In genomic region chr19:7440188-7440975, GRCh38 we compare ENCODE assay signal across 26 cellular contexts. TPM values are rescaled to one million over a fixed set of nuclear protein-coding genes. Genes with fewer than 3 reads are reported as not detected.
DNase-seq lines count a peak whose midpoint lies in the region; ATAC-seq, FAIRE-seq and TF ChIP-seq lines count a peak whose summit lies in the region.
"Had no signal": no experiment of that assay in that cellular context is flagged by ENCODE, and none has a peak within 500 bp of the region (broad histone marks: within the 10 kb centered on the region; RNA-seq: fewer than 3 reads in every experiment).

No MANE protein-coding gene starts in this region.

- H3K9me3 ChIP-seq in kidney (ENCODE audit: control insufficient read depth in 1 of 2, low read length in 2 of 2): no peaks in the 10 kb centered on the region

- H3K27ac ChIP-seq in dorsolateral prefrontal cortex (peak overlapping the region in 42 of 59 donors; percentile 5 to 96 (median 84)), substantia nigra (ENCODE audit: low read depth, low read length, poor library complexity, severe bottlenecking) (peak overlapping the region; percentile 58), kidney (ENCODE audit: low read depth in 2 of 2, low read length in 2 of 2) (no peak overlapping the region)
- H3K27ac ChIP-seq: 22Rv1, HL-60 had no signal

- H3K36me3 ChIP-seq in kidney (ENCODE audit: control insufficient read depth in 1 of 2, insufficient read depth in 2 of 2, low read length in 2 of 2): peaks cover 18 to 26% of the 10 kb centered on the region in 2 donors

- H3K4me1 Mint-ChIP-seq in activated CD4-positive, alpha-beta T cell treated with anti-CD3 and anti-CD28 coated beads for 36 hours: peaks cover 8% of the 10 kb centered on the region
- H3K4me1 Mint-ChIP-seq in activated CD4-positive, alpha-beta T cell treated with anti-CD3 and anti-CD28 coated beads, Interleukin-2, amount 10 ng/mL, durations not matched to agents 24 days and 14 days: no peaks in the 10 kb centered on the region
- H3K4me1 Mint-ChIP-seq in nephron progenitor cell: no peaks in the 10 kb centered on the region
- H3K4me1 Mint-ChIP-seq: B cell, IgD-negative memory B cell had no signal

- TF ChIP-seq CTCF in dorsolateral prefrontal cortex (IDR thresholded peaks at IDR 0.05 in 54 of 56, conservative IDR thresholded peaks at IDR 0.05 in 2 of 56; ENCODE audit: low read depth in 1 of 56, partially characterized antibody in 56 of 56) (no peak), nephron progenitor cell (IDR thresholded peaks at IDR 0.05) (no peak), kidney (IDR thresholded peaks at IDR 0.05; ENCODE audit: borderline replicate concordance, extremely low read depth, insufficient read depth) (no peak)

- no peak for ATAC-seq in activated CD4-positive, alpha-beta T cell treated with anti-CD3 and anti-CD28 coated beads for 36 hours
- ATAC-seq in GM19328 (IDR thresholded peaks at IDR 0.05; ENCODE audit: unreplicated experiment): no peak
- ATAC-seq: Panc1 had no signal

- peak overlapping the region; percentile 37 for H3K27ac Mint-ChIP-seq in activated CD4-positive, alpha-beta T cell treated with anti-CD3 and anti-CD28 coated beads for 36 hours
- no peak overlapping the region for H3K27ac Mint-ChIP-seq in activated CD4-positive, alpha-beta T cell treated with anti-CD3 and anti-CD28 coated beads, Interleukin-2, amount 10 ng/mL, durations not matched to agents 24 days and 14 days
- H3K27ac Mint-ChIP-seq in nephron progenitor cell: peak overlapping the region; percentile 32
- H3K27ac Mint-ChIP-seq: B cell, IgD-negative memory B cell had no signal

- FAIRE-seq in kidney (lab: Jason Lieb, UNC): no peak
- FAIRE-seq: GM18507 had no signal

- H3K9me3 Mint-ChIP-seq in activated CD4-positive, alpha-beta T cell treated with anti-CD3 and anti-CD28 coated beads for 36 hours (ENCODE audit: low read depth): no peaks in the 10 kb centered on the region
- no peaks in the 10 kb centered on the region for H3K9me3 Mint-ChIP-seq in activated CD4-positive, alpha-beta T cell treated with anti-CD3 and anti-CD28 coated beads, Interleukin-2, amount 10 ng/mL, durations not matched to agents 24 days and 14 days
- no peaks in the 10 kb centered on the region for H3K9me3 Mint-ChIP-seq in nephron progenitor cell
- H3K9me3 Mint-ChIP-seq: IgD-negative memory B cell had no signal

- H3K27me3 ChIP-seq in dorsolateral prefrontal cortex: no peaks in the 10 kb centered on the region

- POLR2A ChIA-PET in activated CD4-positive, alpha-beta T cell treated with anti-CD3 and anti-CD28 coated beads for 36 hours (lab: Charles Lee): no interaction called here

- H3K4me3 ChIP-seq in dorsolateral prefrontal cortex (no peak overlapping the region), kidney (ENCODE audit: low read length in 2 of 2) (no peak overlapping the region)

- H3K4me3 Mint-ChIP-seq in activated CD4-positive, alpha-beta T cell treated with anti-CD3 and anti-CD28 coated beads for 36 hours: no peak overlapping the region
- H3K4me3 Mint-ChIP-seq in activated CD4-positive, alpha-beta T cell treated with anti-CD3 and anti-CD28 coated beads, Interleukin-2, amount 10 ng/mL, durations not matched to agents 24 days and 14 days: no peak overlapping the region
- no peak overlapping the region for H3K4me3 Mint-ChIP-seq in nephron progenitor cell
- H3K4me3 Mint-ChIP-seq: B cell, IgD-negative memory B cell had no signal

- peaks cover 21% of the 10 kb centered on the region for H3K36me3 Mint-ChIP-seq in activated CD4-positive, alpha-beta T cell treated with anti-CD3 and anti-CD28 coated beads for 36 hours (ENCODE audit: low read depth)
- H3K36me3 Mint-ChIP-seq in activated CD4-positive, alpha-beta T cell treated with anti-CD3 and anti-CD28 coated beads, Interleukin-2, amount 10 ng/mL, durations not matched to agents 24 days and 14 days (ENCODE audit: low read depth): peaks cover 34% of the 10 kb centered on the region
- peaks cover 25% of the 10 kb centered on the region for H3K36me3 Mint-ChIP-seq in nephron progenitor cell (ENCODE audit: low read depth)

- H3K9ac ChIP-seq in kidney (ENCODE audit: low read length in 2 of 2): no peak overlapping the region

- H3K27me3 Mint-ChIP-seq in activated CD4-positive, alpha-beta T cell treated with anti-CD3 and anti-CD28 coated beads for 36 hours: no peaks in the 10 kb centered on the region
- H3K27me3 Mint-ChIP-seq in activated CD4-positive, alpha-beta T cell treated with anti-CD3 and anti-CD28 coated beads, Interleukin-2, amount 10 ng/mL, durations not matched to agents 24 days and 14 days: no peaks in the 10 kb centered on the region
- no peaks in the 10 kb centered on the region for H3K27me3 Mint-ChIP-seq in nephron progenitor cell (ENCODE audit: low read depth, poor library complexity)
- H3K27me3 Mint-ChIP-seq: B cell, IgD-negative memory B cell had no signal

- DNase-seq in activated CD4-positive, alpha-beta T cell treated with anti-CD3 and anti-CD28 coated beads for 36 hours: no peak
- DNase-seq in activated CD4-positive, alpha-beta T cell treated with anti-CD3 and anti-CD28 coated beads, Interleukin-2, amount 10 ng/mL, durations not matched to agents 24 days and 14 days: no peak
- DNase-seq in dorsolateral prefrontal cortex (no peak), nephron progenitor cell (no peak), substantia nigra (lab: John Stamatoyannopoulos, UW) (no peak), posterior cingulate gyrus (no peak), kidney (no peak)
- DNase-seq: DMS153, DND-41, GOT3, HCEC 1CT, NCI-H1092, NCI-H1417 treated with DMSO at 0.1 percent for 48 hours, NCI-H1694 treated with DMSO at 0.1 percent for 48 hours, NCI-H2081, NCI-H2227 treated with DMSO at 0.1 percent for 48 hours, NCI-H69, SHP77 treated with DMSO at 0.1 percent for 48 hours had no signal

- no peaks in the 10 kb centered on the region for H3K4me1 ChIP-seq in kidney (ENCODE audit: control insufficient read depth in 1 of 2, insufficient read depth in 1 of 2, low read depth in 1 of 2, low read length in 2 of 2)

- intact Hi-C loops in activated CD4-positive, alpha-beta T cell treated with anti-CD3 and anti-CD28 coated beads for 36 hours (cut with DNase I, micrococcal nuclease): no loop called here
- intact Hi-C loops in activated CD4-positive, alpha-beta T cell treated with anti-CD3 and anti-CD28 coated beads, Interleukin-2, amount 10 ng/mL, durations not matched to agents 24 days and 14 days (cut with micrococcal nuclease): no loop called here
- intact Hi-C loops in dorsolateral prefrontal cortex (cut with DNase I) (loop anchor here (5.0 kb wide), 3 partner anchors 42 to 57 kb away; a partner anchor contains a TSS), posterior cingulate gyrus (cut with DNase I) (no loop called here), kidney (cut with DNase I) (no loop called here)

- CTCF ChIA-PET in activated CD4-positive, alpha-beta T cell treated with anti-CD3 and anti-CD28 coated beads for 36 hours (lab: Charles Lee): no interaction called here

RNA-seq across cellular contexts. Expression of gene PEX11G, which starts 48.5 kb away (rescaled TPM):
- 1 to 10 TPM in 1 of 2 experiments, under 1 TPM in 1; 0.51 to 1.1 TPM for total RNA-seq in activated CD4-positive, alpha-beta T cell treated with anti-CD3 and anti-CD28 coated beads for 36 hours
- total RNA-seq in activated CD4-positive, alpha-beta T cell treated with anti-CD3 and anti-CD28 coated beads, Interleukin-2, amount 10 ng/mL, durations not matched to agents 24 days and 14 days: 1.1 and 1.2 TPM in 2 replicates
- 1 to 10 TPM in 117 of 120 experiments, under 1 TPM in 3; 0.77 to 8.8 (median 3.2) TPM for total RNA-seq in dorsolateral prefrontal cortex
- 7.8 TPM for total RNA-seq in kidney
- 20.8 TPM for polyA plus RNA-seq in kidney (ENCODE audit: insufficient read depth, low read depth, low replicate concordance)
- total RNA-seq: OCI-LY7 had no signal

Comparison
In these comparisons a context has a peak if more than half of its experiments do, and no peak if none do; other contexts are left out.
1. H3K27ac ChIP-seq: peak in dorsolateral prefrontal cortex (42 of 59) and substantia nigra (single experiment); none in kidney (0 of 2).
2. intact Hi-C loops: an anchor here in dorsolateral prefrontal cortex (5.0 kb wide); none called in activated CD4-positive, alpha-beta T cell treated with anti-CD3 and anti-CD28 coated beads for 36 hours, activated CD4-positive, alpha-beta T cell treated with anti-CD3 and anti-CD28 coated beads, Interleukin-2, amount 10 ng/mL, durations not matched to agents 24 days and 14 days, posterior cingulate gyrus and kidney.